Comparison of ENCODE assay signal across 9 cellular contexts in genomic region chr3:133540896-133541674, GRCh38. TPM values are rescaled to one million over a fixed set of nuclear protein-coding genes. Genes with fewer than 3 reads are reported as not detected.
DNase-seq lines count a peak whose midpoint lies in the region; ATAC-seq and TF ChIP-seq lines count a peak whose summit lies in the region.
"Had no signal": no experiment of that assay in that cellular context is flagged by ENCODE, and none has a peak within 500 bp of the region (broad histone marks: within the 10 kb centered on the region; RNA-seq: fewer than 3 reads in every experiment).

No MANE protein-coding gene starts in this region.

- no peaks in the 10 kb centered on the region for H3K27me3 ChIP-seq in PC-3 (ENCODE audit: low read length)

- no peak overlapping the region; the same call in 1 of the 2 replicates for H3K4me2 ChIP-seq in PC-3 (ENCODE audit: low read length)

- H3K9me2 ChIP-seq in PC-3 (replicated peaks; ENCODE audit: low read length), result no peaks in the 10 kb centered on the region

- 0 out of 2 replicates have a peak overlapping the region, but pooled peaks have one; percentile 30 for H2AFZ ChIP-seq in PC-3 (ENCODE audit: low read length)

- DNase-seq in GM03348 (ENCODE audit: low spot score) (peak; percentile 8), PC-3 (peak; percentile 79), glomerular visceral epithelial cell (ENCODE audit: extremely low spot score) (peak; percentile 69), hippocampal formation (lab: John Stamatoyannopoulos, UW) (no peak), 8988T (no peak), DMS79 (lab: John Stamatoyannopoulos, UW) (no peak)
- DNase-seq: effector CD8-positive, alpha-beta T cell had no signal

- no peaks in the 10 kb centered on the region for H3K36me3 ChIP-seq in PC-3 (ENCODE audit: low read depth, low read length)

- POLR2A ChIA-PET in PC-3 (lab: Charles Lee; ENCODE audit: unreplicated experiment), result interaction anchor here (1.1 kb wide), 1 partner anchor 32 kb away, joined by 4 read pairs; the partner anchor contains the start of gene CDV3

- peak overlapping the region; percentile 93 for H3K27ac ChIP-seq in PC-3 (ENCODE audit: low read length)

- H3F3A ChIP-seq in PC-3 (ENCODE audit: low read length, unreplicated experiment), result no peaks in the 10 kb centered on the region

- peak overlapping the region; percentile 43 for H3K9ac ChIP-seq in PC-3 (ENCODE audit: low read length)

- intact Hi-C loops in PC-3 (cut with micrococcal nuclease), result loop anchor here (2.0 kb wide), 1 partner anchor 32 kb away; the partner anchor contains the start of gene CDV3

- H3K79me2 ChIP-seq in PC-3 (ENCODE audit: low read length), result no peaks in the 10 kb centered on the region

- H3K9me3 ChIP-seq in PC-3 (ENCODE audit: low read length), result no peaks in the 10 kb centered on the region

- ATAC-seq in HG02588 (IDR thresholded peaks at IDR 0.05; ENCODE audit: unreplicated experiment) (peak; percentile 51), PC-3 (peak; percentile 79), GM19328 (IDR thresholded peaks at IDR 0.05; ENCODE audit: unreplicated experiment) (no peak)

- peaks cover 31% of the 10 kb centered on the region for H3K4me1 ChIP-seq in PC-3 (ENCODE audit: insufficient read depth, low read length)

- no peak for TF ChIP-seq CTCF in PC-3 (conservative IDR thresholded peaks at IDR 0.05; ENCODE audit: low read depth, low read length)

- CTCF ChIA-PET in PC-3 (lab: Charles Lee), result no interaction called here

- no peak overlapping the region for H3K4me3 ChIP-seq in PC-3 (ENCODE audit: low read length)

- no TSS peak for BruUV-seq in PC-3 (replicated peaks; lab: Mats Ljungman, UMichigan)

- H4K20me1 ChIP-seq in PC-3 (ENCODE audit: low read length), result no peaks in the 10 kb centered on the region

RNA-seq across cellular contexts. Expression of gene CDV3, which starts 32.4 kb away (rescaled TPM):
- 81.4 and 90.6 TPM in 2 replicates for total RNA-seq in PC-3 (2014; rRNA removed)

Comparison
In these comparisons a context has a peak if more than half of its experiments do, and no peak if none do; other contexts are left out.
1. DNase-seq: peak in GM03348 (single experiment), PC-3 (single experiment) and glomerular visceral epithelial cell (single experiment); none in hippocampal formation (0 of 2), 8988T (single experiment) and DMS79 (single experiment).